Comparison of ENCODE assay signal across 8 cellular contexts in the genomic region with DNA sequence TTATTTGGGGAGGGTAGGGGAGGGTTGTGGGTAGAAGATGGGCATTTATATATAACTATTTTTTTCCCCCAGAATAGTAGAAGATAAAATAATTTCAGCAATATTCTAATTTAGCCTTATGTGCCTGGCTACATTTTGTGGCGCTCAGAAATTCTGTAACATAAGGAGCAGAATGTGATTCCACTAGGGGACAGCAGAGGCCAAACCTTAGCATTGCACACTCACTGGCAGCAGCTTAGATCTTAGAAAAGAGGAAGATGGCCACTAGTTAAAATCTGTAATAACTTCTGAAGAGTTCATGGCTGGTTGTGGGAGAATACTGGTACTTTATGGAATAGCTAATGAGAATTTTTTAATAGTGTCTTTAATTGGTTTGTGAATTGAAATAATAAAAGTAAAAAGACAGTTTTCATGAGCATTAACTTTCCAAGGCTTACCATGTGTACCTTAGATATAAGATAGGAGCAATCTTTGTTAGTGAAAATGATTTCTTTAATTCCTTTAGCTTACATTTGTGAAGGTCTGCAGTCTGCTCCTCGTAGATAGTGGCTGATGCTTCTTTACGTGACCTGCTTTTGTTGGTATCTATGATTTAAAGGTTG. TPM values are rescaled to one million over a fixed set of nuclear protein-coding genes. Genes with fewer than 3 reads are reported as not detected.
DNase-seq lines count a peak whose midpoint lies in the region; ATAC-seq and TF ChIP-seq lines count a peak whose summit lies in the region.

No MANE protein-coding gene starts in this region.

- no peaks in the 10 kb centered on the region for H3K27me3 ChIP-seq in cardiac muscle cell

- H3K27ac ChIP-seq in cardiac muscle cell = no peak overlapping the region

- ATAC-seq in GM21367 (IDR thresholded peaks at IDR 0.05; ENCODE audit: unreplicated experiment) (peak; percentile 76), HG03575 (IDR thresholded peaks at IDR 0.05; ENCODE audit: extremely low read depth, insufficient number of reproducible peaks, low FRiP score, unreplicated experiment) (peak; percentile 73)

- H3K36me3 ChIP-seq in cardiac muscle cell = peaks cover 4% of the 10 kb centered on the region

- H3K4me3 ChIP-seq in cardiac muscle cell = no peak overlapping the region

- H3K9me3 ChIP-seq in cardiac muscle cell (ENCODE audit: low read depth) = no peaks in the 10 kb centered on the region

- TF ChIP-seq CTCF in cardiac muscle cell (IDR thresholded peaks at IDR 0.05; ENCODE audit: low read depth, low read length) = peak; percentile 96

- DNase-seq in ELR (ENCODE audit: low read depth) = peak; percentile 75
- DNase-seq in NCI-H82 treated with DMSO at 0.1 percent for 48 hours (lab: John Stamatoyannopoulos, UW; ENCODE audit: unreplicated experiment) = peak; percentile 22
- DNase-seq in activated naive CD4-positive, alpha-beta T cell treated with anti-CD3 and anti-CD28 coated beads, Interleukin-2, amount 50 U/mL, for 16 hours = peak; percentile 24
- DNase-seq in cardiac muscle cell (ENCODE audit: low read depth in 1 of 2, low spot score in 1 of 2) = peak; percentile 79 to 90
- peak; percentile 47 for DNase-seq in pulmonary artery endothelial cell (ENCODE audit: low read depth, low spot score)
- DNase-seq in NCI-H187 treated with DMSO at 0.1 percent for 48 hours (lab: John Stamatoyannopoulos, UW) = no peak

- H3K4me1 ChIP-seq in cardiac muscle cell (ENCODE audit: low read depth) = no peaks in the 10 kb centered on the region

RNA-seq across cellular contexts. Expression of gene DDX10, which starts 33.1 kb away (rescaled TPM):
- total RNA-seq in cardiac muscle cell (17.9 and 19.2 TPM in 2 replicates), pulmonary artery endothelial cell (44.6 and 46.2 TPM in 2 replicates)
- 16.0 and 16.4 TPM in 2 replicates for polyA plus RNA-seq in cardiac muscle cell
